Comparison of ENCODE assay signal across 1 cellular context in the genomic region with DNA sequence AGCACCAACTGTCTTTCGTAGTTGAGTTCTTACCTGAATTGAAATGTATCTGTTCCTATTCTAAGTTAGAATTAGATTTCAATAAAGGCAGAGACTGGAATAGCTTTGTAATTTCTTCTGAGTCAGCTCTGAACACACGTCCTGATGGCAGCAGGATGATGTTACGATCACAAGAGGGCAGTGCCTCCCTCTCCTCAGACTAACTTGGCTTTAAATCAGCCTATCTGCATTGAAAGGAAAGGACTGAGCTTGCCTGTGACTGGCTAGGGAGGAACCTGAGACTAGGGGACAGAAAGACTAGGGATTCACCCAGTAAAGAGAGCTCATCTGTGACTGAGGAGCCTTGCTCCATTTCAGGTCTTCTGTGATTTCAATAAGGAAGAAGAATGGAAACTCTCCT.
TF ChIP-seq lines count a peak whose summit lies in the region.

No MANE protein-coding gene starts in this region.

TF ChIP-seq in WTC11, 78 proteins besides CTCF, POLR2A, EP300 and RAD21 (continued from another document):
- TF ChIP-seq SP1 (CRISPR knock-in tag; conservative IDR thresholded peaks at IDR 0.05) = no peak
